ENCODE assay signal across 9 cellular contexts in genomic region chr2:240437181-240437860, GRCh38. TPM values are rescaled to one million over a fixed set of nuclear protein-coding genes. Genes with fewer than 3 reads are reported as not detected.
DNase-seq lines count a peak whose midpoint lies in the region; ATAC-seq and TF ChIP-seq lines count a peak whose summit lies in the region.
"Had no signal": no experiment of that assay in that cellular context is flagged by ENCODE, and none has a peak within 500 bp of the region (broad histone marks: within the 10 kb centered on the region; RNA-seq: fewer than 3 reads in every experiment).

No MANE protein-coding gene starts in this region.

- peak overlapping the region; percentile 95 for H3K4me3 ChIP-seq in ACC112 (ENCODE audit: low read depth, low read length)
- H3K4me3 ChIP-seq in HUES6 (ENCODE audit: low read depth, low read length), result peak overlapping the region; percentile 59

- no peak overlapping the region for H2AFZ ChIP-seq in ACC112 (ENCODE audit: low read length, unreplicated experiment)

- peaks cover 5% of the 10 kb centered on the region for H3K4me1 Mint-ChIP-seq in endothelial cell (ENCODE audit: unreplicated experiment)
- peaks cover 8 to 20% (median 17%) of the 10 kb centered on the region in 3 donors for H3K4me1 Mint-ChIP-seq in naive B cell

- H3K27me3 ChIP-seq in ACC112 (ENCODE audit: insufficient read depth, low read length) (no peaks in the 10 kb centered on the region), HUES6 (ENCODE audit: control insufficient read depth, insufficient read depth, low read length) (peaks cover 36% of the 10 kb centered on the region)

- H3K27ac ChIP-seq in ACC112 (ENCODE audit: low read depth, low read length) (no peak overlapping the region), HUES6 (ENCODE audit: low read depth, low read length) (no peak overlapping the region)

- H3K9ac ChIP-seq in HUES6 (ENCODE audit: low read length), result no peak overlapping the region

- H3K27me3 Mint-ChIP-seq in endothelial cell (ENCODE audit: unreplicated experiment) (peaks cover 11% of the 10 kb centered on the region), naive B cell (peaks cover 3 to 47% (median 38%) of the 10 kb centered on the region in 3 donors)

- H3K9me3 ChIP-seq in HUES6 (ENCODE audit: control insufficient read depth, insufficient read depth, low read depth, low read length), result no peaks in the 10 kb centered on the region

- DNase-seq in endothelial cell (ENCODE audit: low spot score), result no peak
- no peak for DNase-seq in naive B cell
- no peak for DNase-seq in cerebellum (ENCODE audit: low spot score)
- DNase-seq: cortex of kidney had no signal

- H3K36me3 Mint-ChIP-seq in endothelial cell (ENCODE audit: low read depth, unreplicated experiment) (no peaks in the 10 kb centered on the region), naive B cell (no peaks in the 10 kb centered on the region)

- H3K4me1 ChIP-seq in ACC112 (ENCODE audit: control insufficient read depth, insufficient read depth, low read length, unreplicated experiment) (peaks cover 28% of the 10 kb centered on the region), HUES6 (ENCODE audit: control insufficient read depth, insufficient read depth, low read length) (peaks cover 24% of the 10 kb centered on the region; the same call in 1 of the 2 replicates)

- H3K36me3 ChIP-seq in ACC112 (ENCODE audit: insufficient read depth, low read length), result no peaks in the 10 kb centered on the region
- no peaks in the 10 kb centered on the region for H3K36me3 ChIP-seq in HUES6 (ENCODE audit: control insufficient read depth, insufficient read depth, low read length)

- ATAC-seq in naive B cell (ENCODE audit: low read depth in 2 of 2) (no peak), GM21717 (IDR thresholded peaks at IDR 0.05; ENCODE audit: unreplicated experiment) (no peak), HG03460 (IDR thresholded peaks at IDR 0.05; ENCODE audit: unreplicated experiment) (no peak), HG03521 (IDR thresholded peaks at IDR 0.05; ENCODE audit: unreplicated experiment) (no peak)

- H3K79me2 ChIP-seq in ACC112 (ENCODE audit: control insufficient read depth, insufficient read depth, low read length, unreplicated experiment), result peaks cover 40% of the 10 kb centered on the region

- no peak for TF ChIP-seq CTCF in endothelial cell (IDR thresholded peaks at IDR 0.05; ENCODE audit: unreplicated experiment)

- H3K27ac Mint-ChIP-seq in endothelial cell (ENCODE audit: unreplicated experiment) (no peak overlapping the region), naive B cell (peak overlapping the region in 1 of 6 donors; percentile 90)

- H3K4me3 Mint-ChIP-seq in endothelial cell (ENCODE audit: unreplicated experiment) (peak overlapping the region; percentile 73), naive B cell (peak overlapping the region; percentile 34 to 82 (median 68))

- H3K9me3 Mint-ChIP-seq in endothelial cell (ENCODE audit: unreplicated experiment) (no peaks in the 10 kb centered on the region), naive B cell (no peaks in the 10 kb centered on the region)

RNA-seq across cellular contexts. Expression of gene GPC1, which starts 1.9 kb away (rescaled TPM):
- total RNA-seq in endothelial cell (ENCODE audit: unreplicated experiment) (4.5 TPM), cerebellum (70.1 TPM)
- under 1 TPM in 5 of 6 donors, not detected in 1; 0.12 to 0.47 (median 0.36) TPM for polyA plus RNA-seq in naive B cell (ENCODE audit: low read depth in 6 of 6)

Comparison
In these comparisons a context has a peak if more than half of its experiments do, and no peak if none do; other contexts are left out.
1. RNA of gene GPC1, which starts 1.9 kb away (total RNA-seq): 70.1 TPM in cerebellum (single experiment); 4.5 TPM in endothelial cell (single experiment); every median in the first group is over 10 times any median in the second.